ENCODE assay signal across 9 cellular contexts in the genomic region with DNA sequence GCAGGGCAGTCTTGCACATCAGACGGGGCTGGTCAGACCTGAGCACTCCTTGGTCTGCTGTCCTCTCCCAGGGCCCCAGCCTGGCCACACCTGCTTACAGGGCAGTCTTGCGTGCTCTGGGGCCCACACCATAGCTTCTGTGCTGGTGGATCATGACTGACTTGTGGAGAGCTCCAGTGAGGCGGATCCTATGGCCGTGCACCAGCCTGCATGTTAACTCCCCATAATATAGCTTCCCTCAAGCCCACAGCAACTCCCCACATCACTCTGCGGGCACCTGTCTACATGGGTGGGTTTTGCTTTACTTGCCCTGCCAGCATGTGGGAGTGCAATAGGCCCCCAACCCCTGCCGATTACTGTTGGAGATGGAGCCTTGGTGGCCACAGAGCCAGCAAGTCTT. TPM values are rescaled to one million over a fixed set of nuclear protein-coding genes. Genes with fewer than 3 reads are reported as not detected.
"Had no signal": no experiment of that assay in that cellular context is flagged by ENCODE, and none has a peak within 500 bp of the region (broad histone marks: within the 10 kb centered on the region; RNA-seq: fewer than 3 reads in every experiment).

No MANE protein-coding gene starts in this region.

- H3K36me3 Mint-ChIP-seq: IgD-negative memory B cell had no signal

- DNase-seq: H9, HCEC 1CT, KBM-7 had no signal

- H3K27me3 Mint-ChIP-seq: IgD-negative memory B cell had no signal

- H3K4me3 Mint-ChIP-seq: GM23338, H9, IgD-negative memory B cell had no signal

- H3K4me1 Mint-ChIP-seq: GM23338, H9, IgD-negative memory B cell had no signal

- H3K27ac Mint-ChIP-seq: GM23338, H9, IgD-negative memory B cell had no signal

- H3K4me3 ChIP-seq: GM23338 had no signal

- FAIRE-seq: H1, H54, HTR-8/SVneo had no signal

- ATAC-seq: GM23338 had no signal

- H3K9me3 Mint-ChIP-seq: GM23338, IgD-negative memory B cell had no signal

RNA-seq across cellular contexts. Expression of a gene that starts 8.2 kb away (rescaled TPM):
- total RNA-seq: HT-29 had no signal

RNA-seq across cellular contexts. Expression of a gene that starts 59.2 kb away (rescaled TPM):
- total RNA-seq: H1, HT-29 had no signal
- polyA plus RNA-seq: GM23338, H1, IgD-negative memory B cell had no signal
